23 cellular contexts compared by ENCODE assay signal in genomic region chr1:194028002-194028401, GRCh38.
DNase-seq lines count a peak whose midpoint lies in the region; ATAC-seq and TF ChIP-seq lines count a peak whose summit lies in the region.
"Had no signal": no experiment of that assay in that cellular context is flagged by ENCODE, and none has a peak within 500 bp of the region (broad histone marks: within the 10 kb centered on the region; RNA-seq: fewer than 3 reads in every experiment).

No MANE protein-coding gene starts in this region.

- H3K27ac ChIP-seq in CD8-positive, alpha-beta T cell (ENCODE audit: low read depth, low read length): no peak overlapping the region
- H3K27ac ChIP-seq: HL-60, PC-9, SJSA1 had no signal

- DNase-seq in NCI-H82 (lab: John Stamatoyannopoulos, UW) (peak; percentile 14), NCI-H82 treated with DMSO at 0.1 percent for 48 hours (lab: John Stamatoyannopoulos, UW; ENCODE audit: unreplicated experiment) (no peak), amniotic epithelial cell (ENCODE audit: low read depth) (peak; percentile 97), glomerular visceral epithelial cell (ENCODE audit: extremely low spot score) (peak; percentile 21), renal cortical epithelial cell (ENCODE audit: low read depth) (peak; percentile 66)
- DNase-seq in CD8-positive, alpha-beta T cell: no peak
- DNase-seq: 8988T; ACHN; DMS153; DND-41; Karpas-422; NCI-H1092 treated with DMSO at 0.1 percent for 48 hours; NCI-H1436; NCI-H187; NCI-H2081 treated with DMSO at 0.1 percent for 48 hours; NCI-H524; NCI-H748 treated with DMSO at 0.1 percent for 48 hours; NK-92 treated with Interleukin-12 subunit alpha and Interleukin-12 subunit beta, amount 100 ng/mL, for 24 hours; PC-9 had no signal

- no peak for TF ChIP-seq CTCF in CD8-positive, alpha-beta T cell (IDR thresholded peaks at IDR 0.05)

- H3K36me3 Mint-ChIP-seq in CD8-positive, alpha-beta T cell: no peaks in the 10 kb centered on the region

- H3K27me3 ChIP-seq in CD8-positive, alpha-beta T cell (ENCODE audit: insufficient read depth, low read length): no peaks in the 10 kb centered on the region
- H3K27me3 ChIP-seq: SJSA1 had no signal

- H3K9me3 Mint-ChIP-seq in CD8-positive, alpha-beta T cell: peaks cover 6% of the 10 kb centered on the region

- no peaks in the 10 kb centered on the region for H3K9me3 ChIP-seq in CD8-positive, alpha-beta T cell (ENCODE audit: low read length)
- H3K9me3 ChIP-seq: SJSA1 had no signal

- no peak overlapping the region for H3K27ac Mint-ChIP-seq in CD8-positive, alpha-beta T cell

- intact Hi-C loops in CD8-positive, alpha-beta T cell (cut with DNase I, micrococcal nuclease): no loop called here

- no peak overlapping the region for H3K4me3 Mint-ChIP-seq in CD8-positive, alpha-beta T cell

- CTCF ChIA-PET in CD8-positive, alpha-beta T cell (lab: Charles Lee): no interaction called here

- POLR2A ChIA-PET in CD8-positive, alpha-beta T cell (lab: Charles Lee): no interaction called here

- H3K4me1 ChIP-seq in CD8-positive, alpha-beta T cell (ENCODE audit: insufficient read depth, low read length): no peaks in the 10 kb centered on the region
- H3K4me1 ChIP-seq: SJSA1 had no signal

- no peaks in the 10 kb centered on the region for H3K36me3 ChIP-seq in CD8-positive, alpha-beta T cell (ENCODE audit: insufficient read depth, low read length)
- H3K36me3 ChIP-seq: SJSA1 had no signal

- no peaks in the 10 kb centered on the region for H3K27me3 Mint-ChIP-seq in CD8-positive, alpha-beta T cell (ENCODE audit: low read depth)

- H3K4me3 ChIP-seq in CD8-positive, alpha-beta T cell (ENCODE audit: low read depth, low read length): no peak overlapping the region
- H3K4me3 ChIP-seq: PC-9, SJSA1 had no signal

- no peaks in the 10 kb centered on the region for H3K4me1 Mint-ChIP-seq in CD8-positive, alpha-beta T cell (ENCODE audit: low read depth)

- ATAC-seq in GM18873 (IDR thresholded peaks at IDR 0.05; ENCODE audit: low FRiP score, unreplicated experiment): no peak
- no peak for ATAC-seq in CD8-positive, alpha-beta T cell
- ATAC-seq: Right ventricle myocardium inferior had no signal

Comparison
In these comparisons a context has a peak if more than half of its experiments do, and no peak if none do; other contexts are left out.
1. DNase-seq: peak in NCI-H82 (single experiment), amniotic epithelial cell (single experiment), glomerular visceral epithelial cell (single experiment) and renal cortical epithelial cell (single experiment); none in NCI-H82 treated with DMSO at 0.1 percent for 48 hours (single experiment) and CD8-positive, alpha-beta T cell (0 of 7).